18 cellular contexts compared by ENCODE assay signal in genomic region chr19:11478167-11479089, GRCh38. TPM values are rescaled to one million over a fixed set of nuclear protein-coding genes. Genes with fewer than 3 reads are reported as not detected.
A peak's percentile ranks its signal among the peaks of the same experiment; 100 is the strongest.
DNase-seq lines count a peak whose midpoint lies in the region; ATAC-seq, FAIRE-seq and TF ChIP-seq lines count a peak whose summit lies in the region.
"Had no signal": no experiment of that assay in that cellular context is flagged by ENCODE, and none has a peak within 500 bp of the region (broad histone marks: within the 10 kb centered on the region; RNA-seq: fewer than 3 reads in every experiment).

No MANE protein-coding gene starts in this region.

- H3K4me3 Mint-ChIP-seq in astrocyte (ENCODE audit: unreplicated experiment) (no peak overlapping the region), naive B cell (peak overlapping the region in 4 of 8 donors; percentile 19 to 67 (median 57))
- H3K4me3 Mint-ChIP-seq: activated B cell treated with CpG ODN at 0.5 μM for 24 hours had no signal

- no peak overlapping the region for H3K4me2 ChIP-seq in astrocyte (ENCODE audit: low read length)

- ATAC-seq in naive B cell (ENCODE audit: low read depth in 2 of 2) (peak in 1 of 2 donors; percentile 20), HG02852 (IDR thresholded peaks at IDR 0.05; ENCODE audit: unreplicated experiment) (no peak)

- TF ChIP-seq EP300 in suprapubic skin (IDR thresholded peaks at IDR 0.05), result no peak

- H3K36me3 ChIP-seq in BE2C (peaks cover 13% of the 10 kb centered on the region; the same call in 1 of the 2 replicates), HEK293 (ENCODE audit: control insufficient read depth in 2 of 2, insufficient read depth in 1 of 2, low read length in 2 of 2) (no peaks in the 10 kb centered on the region), astrocyte (ENCODE audit: insufficient read depth, low read length) (no peaks in the 10 kb centered on the region), suprapubic skin (peaks cover under 1% of the 10 kb centered on the region)
- H3K36me3 ChIP-seq: adrenal gland, prostate gland, upper lobe of right lung had no signal

- H3K27ac ChIP-seq in HEK293 (ENCODE audit: extremely low read depth, low read depth, low read length) (no peak overlapping the region), astrocyte (ENCODE audit: low read depth, low read length) (no peak overlapping the region), suprapubic skin (no peak overlapping the region)
- H3K27ac ChIP-seq: adrenal gland, prostate gland, SJSA1, upper lobe of right lung had no signal

- H2AFZ ChIP-seq in astrocyte (ENCODE audit: low read depth, low read length), result no peak overlapping the region

- H3K4me1 ChIP-seq in BE2C (peaks cover 3% of the 10 kb centered on the region), HEK293 (ENCODE audit: control insufficient read depth, insufficient read depth, low read length) (no peaks in the 10 kb centered on the region), astrocyte (ENCODE audit: insufficient read depth, low read length) (peaks cover 3% of the 10 kb centered on the region), suprapubic skin (peaks cover 42% of the 10 kb centered on the region)
- H3K4me1 ChIP-seq: prostate gland had no signal

- H3K9ac ChIP-seq in astrocyte (ENCODE audit: low read length), result no peak overlapping the region

- H3K27me3 ChIP-seq in BE2C (peaks cover 9% of the 10 kb centered on the region), astrocyte (ENCODE audit: insufficient read depth, low read length) (peaks cover 17% of the 10 kb centered on the region), suprapubic skin (peaks cover 40% of the 10 kb centered on the region)

- peak overlapping the region; percentile 18 for H3K27ac Mint-ChIP-seq in astrocyte (ENCODE audit: unreplicated experiment)
- H3K27ac Mint-ChIP-seq in naive B cell, result peak overlapping the region in 2 of 6 donors; percentile 44 to 91
- H3K27ac Mint-ChIP-seq: activated B cell treated with CpG ODN at 0.5 μM for 24 hours had no signal

- H3K4me1 Mint-ChIP-seq in astrocyte (ENCODE audit: low read depth, unreplicated experiment), result no peaks in the 10 kb centered on the region
- H3K4me1 Mint-ChIP-seq in naive B cell, result peaks cover 24 to 32% (median 26%) of the 10 kb centered on the region in 3 donors

- no peaks in the 10 kb centered on the region for H3K79me2 ChIP-seq in astrocyte (ENCODE audit: insufficient read depth, low read length)

- H3K36me3 Mint-ChIP-seq in astrocyte (ENCODE audit: low read depth, unreplicated experiment), result peaks cover 3% of the 10 kb centered on the region
- peaks cover 0 to 4% of the 10 kb centered on the region in 2 donors for H3K36me3 Mint-ChIP-seq in naive B cell

- no peak for FAIRE-seq in astrocyte (lab: Jason Lieb, UNC)

- no peak for DNase-seq in BE2C
- DNase-seq in astrocyte (ENCODE audit: low read depth), result no peak
- DNase-seq in naive B cell, result peak; percentile 19
- DNase-seq in stimulated activated CD4-positive, alpha-beta T cell treated with anti-CD3 and anti-CD28 coated beads, Interleukin-15, amount 100 ng/mL, for 24 hours, result no peak
- no peak for DNase-seq in GM10248 (ENCODE audit: extremely low spot score)
- no peak for DNase-seq in suprapubic skin (ENCODE audit: low spot score in 2 of 2)
- DNase-seq: activated B cell treated with CpG ODN at 0.5 μM for 24 hours, cortex of kidney, DND-41, KG1, NCI-H187, upper lobe of right lung had no signal

- TF ChIP-seq POLR2A in suprapubic skin (IDR thresholded peaks at IDR 0.05), result no peak

- peaks cover 1% of the 10 kb centered on the region for H3K9me3 Mint-ChIP-seq in astrocyte (ENCODE audit: unreplicated experiment)
- H3K9me3 Mint-ChIP-seq in naive B cell, result peaks cover 0 to 5% (median 0%) of the 10 kb centered on the region in 7 donors
- H3K9me3 Mint-ChIP-seq: activated B cell treated with CpG ODN at 0.5 μM for 24 hours had no signal

- CTCF ChIA-PET in HEK293 (lab: Yijun Ruan, JAX), result interaction anchor here (0.8 kb wide), 1 partner anchor 9 kb away, joined by 4 read pairs; no protein-coding TSS in a partner anchor
- CTCF ChIA-PET in GM10248 (lab: Yijun Ruan, JAX), result interaction anchor here (1.8 kb wide), 1 partner anchor 11 kb away, joined by 4 read pairs; no protein-coding TSS in a partner anchor

- WGBS in suprapubic skin, result 63% methylated on average over 18 of the region's 19 CpGs

- H4K20me1 ChIP-seq in astrocyte (ENCODE audit: insufficient read depth, low read length), result peaks cover 9% of the 10 kb centered on the region

- TF ChIP-seq CTCF in BE2C (IDR thresholded peaks at IDR 0.05; ENCODE audit: low read depth, low read length) (no peak), HEK293 (tag by site-specific recombination; IDR thresholded peaks at IDR 0.05) (no peak), astrocyte (IDR thresholded peaks at IDR 0.05; ENCODE audit: insufficient read depth, low read depth, low read length) (no peak), GM10248 (IDR thresholded peaks at IDR 0.05; ENCODE audit: control extremely low read depth, extremely low read depth, low read depth, missing control alignments) (no peak), suprapubic skin (IDR thresholded peaks at IDR 0.05) (no peak)

- H3K9me3 ChIP-seq in BE2C (no peaks in the 10 kb centered on the region), HEK293 (ENCODE audit: control insufficient read depth, insufficient read depth, low read depth, low read length) (no peaks in the 10 kb centered on the region), astrocyte (ENCODE audit: insufficient read depth, low read depth, low read length) (no peaks in the 10 kb centered on the region), suprapubic skin (no peaks in the 10 kb centered on the region)
- H3K9me3 ChIP-seq: adrenal gland, prostate gland, upper lobe of right lung had no signal

- POLR2A ChIA-PET in HEK293 (lab: Yijun Ruan, JAX) (no interaction called here), GM10248 (lab: Yijun Ruan, JAX) (no interaction called here)

- H3K4me3 ChIP-seq in BE2C (ENCODE audit: low read depth, low read length) (peak overlapping the region; percentile 70), HEK293 (ENCODE audit: low read depth, low read length) (no peak overlapping the region), astrocyte (ENCODE audit: insufficient read depth, low read depth, low read length) (no peak overlapping the region), suprapubic skin (no peak overlapping the region)
- H3K4me3 ChIP-seq: lung, prostate gland, SJSA1, upper lobe of right lung had no signal

- H3K27me3 Mint-ChIP-seq in astrocyte (ENCODE audit: low read depth, unreplicated experiment) (peaks cover 39% of the 10 kb centered on the region), naive B cell (peaks cover 18 to 57% (median 40%) of the 10 kb centered on the region in 3 donors)

TF ChIP-seq in HEK293, 187 proteins besides CTCF, POLR2A, EP300 and RAD21:
- no peak for TF ChIP-seq ZNF157 (tag by site-specific recombination; IDR thresholded peaks at IDR 0.05)
- TF ChIP-seq ZNF645 (tag by site-specific recombination; IDR thresholded peaks at IDR 0.05), result no peak
- peak; percentile 61 for TF ChIP-seq KLF1 (tag by site-specific recombination; IDR thresholded peaks at IDR 0.05)
- TF ChIP-seq ZNF266 (tag by site-specific recombination; IDR thresholded peaks at IDR 0.05; ENCODE audit: low read depth), result no peak
TF ChIP-seq in HEK293: peak in this region for 1.

RNA-seq across cellular contexts. Expression of gene ELAVL3, which starts 2.4 kb away (rescaled TPM):
- polyA plus RNA-seq in BE2C (2012; ENCODE audit: insufficient read depth, insufficient read length, low read depth), result 91.7 TPM
- total RNA-seq in astrocyte, result not detected in 2 replicates
- polyA plus RNA-seq in naive B cell (ENCODE audit: low read depth in 6 of 6), result not detected
- total RNA-seq in suprapubic skin, result not detected
- total RNA-seq: activated B cell treated with CpG ODN at 0.5 μM for 24 hours, upper lobe of right lung had no signal

RNA-seq across cellular contexts. Expression of gene ZNF653, which starts 27.2 kb away (rescaled TPM):
- polyA plus RNA-seq in BE2C (2012; ENCODE audit: insufficient read depth, insufficient read length, low read depth), result 15.6 TPM
- total RNA-seq in astrocyte, result 5.5 and 7.6 TPM in 2 replicates
- 1 to 10 TPM in 5 of 6 donors, not detected in 1; 1.0 to 3.6 (median 1.4) TPM for polyA plus RNA-seq in naive B cell (ENCODE audit: low read depth in 6 of 6)
- total RNA-seq in suprapubic skin, result 10 to 100 TPM; 10.1 to 19.1 (median 11.8) TPM

RNA-seq across cellular contexts. Expression of gene PRKCSH, which starts 43.0 kb away (rescaled TPM):
- 490 TPM for polyA plus RNA-seq in BE2C (2012; ENCODE audit: insufficient read depth, insufficient read length, low read depth)
- total RNA-seq in astrocyte (405 and 431 TPM in 2 replicates), suprapubic skin (100 to 1,000 TPM; 119 to 164 (median 124) TPM)
- polyA plus RNA-seq in naive B cell (ENCODE audit: low read depth in 6 of 6), result 10 to 100 TPM; 32.2 to 79.6 (median 46.9) TPM

RNA-seq across cellular contexts. Expression of gene ODAD3, which starts 43.5 kb away (rescaled TPM):
- 2.0 TPM for polyA plus RNA-seq in BE2C (2012; ENCODE audit: insufficient read depth, insufficient read length, low read depth)
- total RNA-seq in astrocyte (0.62 and 0.66 TPM in 2 replicates), suprapubic skin (1 to 10 TPM in 1 of 4 donors, under 1 TPM in 2, not detected in 1; 0.23 to 1.0 (median 0.48) TPM)
- polyA plus RNA-seq in naive B cell (ENCODE audit: low read depth in 6 of 6), result 1 to 10 TPM in 1 of 6 donors, under 1 TPM in 5; 0.21 to 1.2 (median 0.69) TPM

RNA-seq across cellular contexts. Expression of gene ECSIT, which starts 50.5 kb away (rescaled TPM):
- polyA plus RNA-seq in BE2C (2012; ENCODE audit: insufficient read depth, insufficient read length, low read depth), result 291 TPM
- 17.8 and 21.9 TPM in 2 replicates for total RNA-seq in astrocyte
- 10 to 100 TPM; 29.7 to 51.2 (median 34.5) TPM for polyA plus RNA-seq in naive B cell (ENCODE audit: low read depth in 6 of 6)
- 10 to 100 TPM; 40.4 to 65.7 (median 57.8) TPM for total RNA-seq in suprapubic skin
